34 cellular contexts compared by ENCODE assay signal in the genomic region with DNA sequence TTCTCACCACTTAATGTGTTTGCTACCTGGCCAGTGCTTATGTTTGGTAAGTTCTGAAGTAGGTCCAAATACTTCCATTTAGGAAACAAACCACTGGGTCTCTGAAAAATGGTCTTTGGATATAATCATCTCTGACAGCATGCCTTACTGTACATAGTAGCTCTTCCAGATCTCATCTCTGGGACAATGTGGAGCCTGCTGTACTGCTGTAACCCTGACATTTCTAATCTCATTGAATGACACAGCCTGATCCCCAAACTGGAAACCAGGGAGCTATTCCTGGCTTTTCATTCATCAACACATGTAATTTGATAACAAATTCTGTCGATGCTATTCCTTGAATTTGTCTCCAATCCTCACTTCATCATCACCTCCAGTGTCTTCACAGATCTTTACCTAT.
"Had no signal": no experiment of that assay in that cellular context is flagged by ENCODE, and none has a peak within 500 bp of the region (broad histone marks: within the 10 kb centered on the region; RNA-seq: fewer than 3 reads in every experiment).

No MANE protein-coding gene starts in this region.

- H3K27ac ChIP-seq: KMS-11 had no signal

- H3K4me3 ChIP-seq: MG63 had no signal

- H3K9me3 ChIP-seq: MG63 had no signal

- H3K27me3 ChIP-seq: MG63 had no signal

- DNase-seq: Karpas-422, Kasumi-1, MG63, MM.1S, MV-4-11, NCI-H1048, NCI-H1092, NCI-H1092 treated with DMSO at 0.1 percent for 48 hours, NCI-H1105, NCI-H1105 treated with DMSO at 0.1 percent for 48 hours, NCI-H1417, NCI-H1417 treated with DMSO at 0.1 percent for 48 hours, NCI-H1436, NCI-H1436 treated with DMSO at 0.1 percent for 48 hours, NCI-H146, NCI-H1694, NCI-H1694 treated with DMSO at 0.1 percent for 48 hours, NCI-H187, NCI-H187 treated with DMSO at 0.1 percent for 48 hours, NCI-H1930, NCI-H2029, NCI-H2029 treated with DMSO at 0.1 percent for 48 hours, NCI-H2081, NCI-H2081 treated with DMSO at 0.1 percent for 48 hours, NCI-H2107, NCI-H2171, NCI-H2171 treated with DMSO at 0.1 percent for 48 hours, NCI-H2227 treated with DMSO at 0.1 percent for 48 hours, NCI-H226, NCI-H345, NCI-H446, NCI-H446 treated with DMSO at 0.1 percent for 48 hours, NCI-H510A had no signal

- H3K36me3 ChIP-seq: MG63 had no signal
